In genomic region chr7:91019686-91020385, GRCh38 we compare ENCODE assay signal across 24 cellular contexts.
"Had no signal": no experiment of that assay in that cellular context is flagged by ENCODE, and none has a peak within 500 bp of the region (broad histone marks: within the 10 kb centered on the region; RNA-seq: fewer than 3 reads in every experiment).

No MANE protein-coding gene starts in this region.

- DNase-seq: colonic mucosa; dermis blood vessel endothelial cell; effector memory CD4-positive, alpha-beta T cell; foreskin melanocyte; glutamatergic neuron; heart right ventricle; hippocampal formation; immature natural killer cell; natural killer cell; pancreas; stimulated activated CD4-positive, alpha-beta T cell treated with anti-CD3 and anti-CD28 coated beads, Interleukin-12 subunit alpha, Interleukin-12 subunit beta, amount 100 ng/mL, for 4 hours; stimulated activated CD4-positive, alpha-beta T cell treated with anti-CD3 and anti-CD28 coated beads, Interleukin-1b, Interleukin-23, amount 100 ng/mL, for 48 hours; stimulated activated CD4-positive, alpha-beta T cell treated with anti-CD3 and anti-CD28 coated beads, Interleukin-4, amount 100 ng/mL, for 1 hour; stimulated activated CD8-positive, alpha-beta memory T cell treated with anti-CD3 and anti-CD28 coated beads, Interleukin-4, amount 100 ng/mL, for 48 hours; stimulated activated naive CD4-positive, alpha-beta T cell treated with Interleukin-2 at 50 U/mL for 16 hours; substantia nigra; testis; upper lobe of left lung had no signal

- H3K27ac ChIP-seq: colonic mucosa, esophagus muscularis mucosa, heart right ventricle, pancreas, right atrium auricular region, testis, tibial nerve, upper lobe of left lung had no signal

- ATAC-seq: left lobe of liver, natural killer cell, pancreas had no signal

- H3K4me3 ChIP-seq: colonic mucosa, esophagus muscularis mucosa, heart right ventricle, lung, pancreas, right atrium auricular region, smooth muscle cell, testis, tibial nerve, upper lobe of left lung had no signal
